Comparison of ENCODE assay signal across 21 cellular contexts in genomic region chr20:35458388-35458787, GRCh38. TPM values are rescaled to one million over a fixed set of nuclear protein-coding genes. Genes with fewer than 3 reads are reported as not detected.
DNase-seq lines count a peak whose midpoint lies in the region; ATAC-seq and TF ChIP-seq lines count a peak whose summit lies in the region.
"Had no signal": no experiment of that assay in that cellular context is flagged by ENCODE, and none has a peak within 500 bp of the region (broad histone marks: within the 10 kb centered on the region; RNA-seq: fewer than 3 reads in every experiment).

No MANE protein-coding gene starts in this region.

- H3K36me3 ChIP-seq in PC-3 (ENCODE audit: low read depth, low read length): peaks cover 5% of the 10 kb centered on the region; the same call in 1 of the 2 replicates
- H3K36me3 ChIP-seq in mucosa of descending colon (ENCODE audit: low read depth): no peaks in the 10 kb centered on the region

- no peaks in the 10 kb centered on the region for H3K27me3 ChIP-seq in PC-3 (ENCODE audit: low read length)

- peaks cover 19% of the 10 kb centered on the region for H3K4me1 ChIP-seq in PC-3 (ENCODE audit: insufficient read depth, low read length)
- H3K4me1 ChIP-seq in mucosa of descending colon (ENCODE audit: low read depth): peaks cover 10% of the 10 kb centered on the region

- H4K20me1 ChIP-seq in PC-3 (ENCODE audit: low read length): no peaks in the 10 kb centered on the region

- no TSS peak for BruUV-seq in PC-3 (replicated peaks; lab: Mats Ljungman, UMichigan)

- H3K4me2 ChIP-seq in PC-3 (ENCODE audit: low read length): peak overlapping the region; percentile 80
- H3K4me2 ChIP-seq: GM23338 had no signal

- no peak for ATAC-seq in activated T-cell treated with anti-CD3 and anti-CD28 coated beads, Interleukin-2, amount 50 U/mL, for 4 hours
- ATAC-seq in PC-3 (no peak), mucosa of descending colon (no peak), GM18502 (IDR thresholded peaks at IDR 0.05; ENCODE audit: poor library complexity, unreplicated experiment) (no peak)
- ATAC-seq: GM23338 had no signal

- no peak overlapping the region for H3K4me3 ChIP-seq in PC-3 (ENCODE audit: low read length)
- no peak overlapping the region for H3K4me3 ChIP-seq in mucosa of descending colon
- H3K4me3 ChIP-seq: GM23338 had no signal

- H3K27me3 Mint-ChIP-seq in activated T-cell treated with anti-CD3 and anti-CD28 coated beads, Interleukin-2, amount 50 U/mL, for 4 hours (ENCODE audit: low read depth): no peaks in the 10 kb centered on the region
- H3K27me3 Mint-ChIP-seq in mesothelial cell of epicardium (ENCODE audit: low read depth): no peaks in the 10 kb centered on the region
- H3K27me3 Mint-ChIP-seq: CD4-positive, alpha-beta memory T cell had no signal

- peaks cover 4% of the 10 kb centered on the region for H3K36me3 Mint-ChIP-seq in activated T-cell treated with anti-CD3 and anti-CD28 coated beads, Interleukin-2, amount 50 U/mL, for 4 hours (ENCODE audit: insufficient read depth)
- peaks cover 9% of the 10 kb centered on the region for H3K36me3 Mint-ChIP-seq in mesothelial cell of epicardium

- intact Hi-C loops in PC-3 (cut with micrococcal nuclease) (no loop called here), mucosa of descending colon (cut with DNase I, micrococcal nuclease) (no loop called here)

- no peaks in the 10 kb centered on the region for H3K9me3 ChIP-seq in PC-3 (ENCODE audit: low read length)
- no peaks in the 10 kb centered on the region for H3K9me3 ChIP-seq in mucosa of descending colon

- DNase-seq in activated T-cell treated with anti-CD3 and anti-CD28 coated beads, Interleukin-2, amount 50 U/mL, for 4 hours: no peak
- DNase-seq in activated T-cell treated with anti-CD3 and anti-CD28 coated beads for 4 hours (no peak), PC-3 (no peak), mesothelial cell of epicardium (ENCODE audit: low spot score in 2 of 2, unreplicated experiment in 2 of 2) (no peak), anterior cingulate cortex (lab: John Stamatoyannopoulos, UW) (no peak), mucosa of descending colon (no peak)
- DNase-seq: CD4-positive, alpha-beta memory T cell; DMS153; GF-D8; HCEC 1CT; IMR-90; MM.1S; NCI-H1092; NCI-H1436 treated with DMSO at 0.1 percent for 48 hours; NCI-H2029; NCI-H526 treated with DMSO at 0.1 percent for 48 hours; SIG-M5 had no signal

- no peaks in the 10 kb centered on the region for H3K9me2 ChIP-seq in PC-3 (replicated peaks; ENCODE audit: low read length)

- peak overlapping the region; percentile 4 for H3K27ac Mint-ChIP-seq in mesothelial cell of epicardium
- H3K27ac Mint-ChIP-seq: CD4-positive, alpha-beta memory T cell; GM23338 had no signal

- no peaks in the 10 kb centered on the region for H3K9me3 Mint-ChIP-seq in activated T-cell treated with anti-CD3 and anti-CD28 coated beads, Interleukin-2, amount 50 U/mL, for 4 hours
- no peaks in the 10 kb centered on the region for H3K9me3 Mint-ChIP-seq in mesothelial cell of epicardium
- H3K9me3 Mint-ChIP-seq: CD4-positive, alpha-beta memory T cell; GM23338 had no signal

- POLR2A ChIA-PET in PC-3 (lab: Charles Lee; ENCODE audit: unreplicated experiment): interaction anchor here (0.6 kb wide), 2 partner anchors 16 to 47 kb away, joined by 3 to 18 read pairs; partner anchors contain the start of gene UQCC1

- no peak overlapping the region for H2AFZ ChIP-seq in PC-3 (ENCODE audit: low read length)
- H2AFZ ChIP-seq: GM23338 had no signal

- no peak overlapping the region for H3K27ac ChIP-seq in PC-3 (ENCODE audit: low read length)
- H3K27ac ChIP-seq: HL-60, RWPE1 had no signal

- peaks cover 23% of the 10 kb centered on the region for H3K4me1 Mint-ChIP-seq in activated T-cell treated with anti-CD3 and anti-CD28 coated beads, Interleukin-2, amount 50 U/mL, for 4 hours (ENCODE audit: low read depth)
- H3K4me1 Mint-ChIP-seq in mesothelial cell of epicardium: peaks cover 26% of the 10 kb centered on the region

- no peaks in the 10 kb centered on the region for H3F3A ChIP-seq in PC-3 (ENCODE audit: low read length, unreplicated experiment)

- no peak for TF ChIP-seq CTCF in PC-3 (conservative IDR thresholded peaks at IDR 0.05; ENCODE audit: low read depth, low read length)
- no peak for TF ChIP-seq CTCF in mesothelial cell of epicardium (IDR thresholded peaks at IDR 0.05; ENCODE audit: unreplicated experiment)
- TF ChIP-seq CTCF in mucosa of descending colon (IDR thresholded peaks at IDR 0.05): no peak

- no peak overlapping the region for H3K9ac ChIP-seq in PC-3 (ENCODE audit: low read length)

- CTCF ChIA-PET in PC-3 (lab: Charles Lee): no interaction called here

- peaks cover 47% of the 10 kb centered on the region for H3K79me2 ChIP-seq in PC-3 (ENCODE audit: low read length)

- peak overlapping the region; percentile 46 for H3K4me3 Mint-ChIP-seq in activated T-cell treated with anti-CD3 and anti-CD28 coated beads, Interleukin-2, amount 50 U/mL, for 4 hours
- no peak overlapping the region for H3K4me3 Mint-ChIP-seq in mesothelial cell of epicardium
- H3K4me3 Mint-ChIP-seq: GM23338 had no signal

RNA-seq across cellular contexts. Expression of gene CEP250, which starts 3.0 kb away (rescaled TPM):
- 10 to 100 TPM; 27.7 to 31.9 (median 30.9) TPM for total RNA-seq in activated T-cell treated with anti-CD3 and anti-CD28 coated beads, Interleukin-2, amount 50 U/mL, for 4 hours
- total RNA-seq in PC-3 (2014; rRNA removed): 52.5 and 75.0 TPM in 2 replicates
- total RNA-seq in mesothelial cell of epicardium: 65.5 to 69.6 TPM (median 68.4 TPM) in 3 replicates
- 10 to 100 TPM; 18.1 to 37.8 (median 27.3) TPM for total RNA-seq in mucosa of descending colon

RNA-seq across cellular contexts. Expression of gene GDF5, which starts 20.4 kb away (rescaled TPM):
- total RNA-seq in activated T-cell treated with anti-CD3 and anti-CD28 coated beads, Interleukin-2, amount 50 U/mL, for 4 hours: not detected
- total RNA-seq in PC-3 (2014; rRNA removed) (not detected in 2 replicates), mesothelial cell of epicardium (1.1 to 1.4 TPM (median 1.1 TPM) in 3 replicates), mucosa of descending colon (1 to 10 TPM in 1 of 3 donors, under 1 TPM in 1, not detected in 1; 0.24 to 2.3 TPM)
- total RNA-seq: CD4-positive, alpha-beta memory T cell; GM23338 had no signal

RNA-seq across cellular contexts. Expression of gene UQCC1, which starts 46.6 kb away (rescaled TPM):
- 10 to 100 TPM; 58.1 to 61.7 (median 58.5) TPM for total RNA-seq in activated T-cell treated with anti-CD3 and anti-CD28 coated beads, Interleukin-2, amount 50 U/mL, for 4 hours
- total RNA-seq in PC-3 (2014; rRNA removed) (36.4 and 38.1 TPM in 2 replicates), mesothelial cell of epicardium (51.5 to 65.3 TPM (median 65.0 TPM) in 3 replicates), mucosa of descending colon (10 to 100 TPM; 43.7 to 88.4 (median 67.9) TPM)
